Comparison of ENCODE assay signal across 1 cellular context in genomic region chr7:102395958-102396709, GRCh38.
TF ChIP-seq lines count a peak whose summit lies in the region.

PRKRIP1 (plus strand) TSS chr7:102396363; CDS start chr7:102396412, 49 bp downstream.

TF ChIP-seq in K562, 482 proteins besides CTCF, POLR2A, EP300 and RAD21 (continued from another document and continues in another):
- TF ChIP-seq REST (CRISPR knock-in tag; IDR thresholded peaks at IDR 0.05; ENCODE audit: low read depth) = peak; percentile 32; the same call in 1 of the 2 replicates
- TF ChIP-seq FOXP1 (CRISPR knock-in tag; IDR thresholded peaks at IDR 0.05) = peak; percentile 77
- TF ChIP-seq GTF2E2 (tag; IDR thresholded peaks at IDR 0.05) = no peak
- peak in 1 of 2 experiments; percentile 72; a peak in 2 of 4 replicates for TF ChIP-seq MNT (conservative IDR thresholded peaks at IDR 0.05)
- TF ChIP-seq BRCA1 (IDR thresholded peaks at IDR 0.05) = no peak
- no peak for TF ChIP-seq BRCA1 (CRISPR knock-in tag; IDR thresholded peaks at IDR 0.05)
- peak; percentile 74; the same call in 1 of the 2 replicates for TF ChIP-seq THAP7 (CRISPR knock-in tag; IDR thresholded peaks at IDR 0.05)
- TF ChIP-seq MBD1 (CRISPR knock-in tag; IDR thresholded peaks at IDR 0.05) = no peak
- TF ChIP-seq MLX (CRISPR knock-in tag; conservative IDR thresholded peaks at IDR 0.05) = no peak
- TF ChIP-seq MCM5 (IDR thresholded peaks at IDR 0.05; ENCODE audit: low read depth) = no peak
- TF ChIP-seq RBM22 (IDR thresholded peaks at IDR 0.05; ENCODE audit: low read depth, low read length, poor library complexity, severe bottlenecking) = peak; percentile 96
- TF ChIP-seq ZNF609 (CRISPR knock-in tag; IDR thresholded peaks at IDR 0.05; ENCODE audit: borderline replicate concordance) = no peak
- no peak for TF ChIP-seq PREB (CRISPR knock-in tag; IDR thresholded peaks at IDR 0.05)
- TF ChIP-seq CHD1 (IDR thresholded peaks at IDR 0.05; ENCODE audit: low read length) = peak; percentile 74
- TF ChIP-seq ARID4B (CRISPR knock-in tag; IDR thresholded peaks at IDR 0.05) = peak; percentile 79
- peak; percentile 74 for TF ChIP-seq E2F8 (IDR thresholded peaks at IDR 0.05; ENCODE audit: low read depth, partially characterized antibody)
- peak; percentile 42; the same call in 1 of the 2 replicates for TF ChIP-seq SP1 (CRISPR knock-in tag; IDR thresholded peaks at IDR 0.05)
- TF ChIP-seq TBP (optimal IDR thresholded peaks at IDR 0.05; ENCODE audit: low read depth, low read length) = peak; percentile 59
- TF ChIP-seq ZNF324 (CRISPR knock-in tag; IDR thresholded peaks at IDR 0.05) = 0 out of 2 replicates have a peak, but pooled peaks have one; percentile 30
- peak; percentile 86 for TF ChIP-seq SIN3B (IDR thresholded peaks at IDR 0.05; ENCODE audit: low read depth)
- peak; percentile 46 for TF ChIP-seq SIRT6 (IDR thresholded peaks at IDR 0.05; ENCODE audit: low read depth, low read length)
- TF ChIP-seq TCF7L2 (IDR thresholded peaks at IDR 0.05; ENCODE audit: low read depth, low read length) = peak; percentile 23; the same call in 1 of the 2 replicates
- TF ChIP-seq C11orf30 (IDR thresholded peaks at IDR 0.05; ENCODE audit: low read depth) = peak; percentile 81
- TF ChIP-seq MAFK (IDR thresholded peaks at IDR 0.05; ENCODE audit: low read length) = 0 out of 2 replicates have a peak, but pooled peaks have one; percentile 17
- TF ChIP-seq CTBP1 (IDR thresholded peaks at IDR 0.05; ENCODE audit: borderline replicate concordance) = peak; percentile 42; the same call in 1 of the 2 replicates
